9 cellular contexts compared by ENCODE assay signal in the genomic region with DNA sequence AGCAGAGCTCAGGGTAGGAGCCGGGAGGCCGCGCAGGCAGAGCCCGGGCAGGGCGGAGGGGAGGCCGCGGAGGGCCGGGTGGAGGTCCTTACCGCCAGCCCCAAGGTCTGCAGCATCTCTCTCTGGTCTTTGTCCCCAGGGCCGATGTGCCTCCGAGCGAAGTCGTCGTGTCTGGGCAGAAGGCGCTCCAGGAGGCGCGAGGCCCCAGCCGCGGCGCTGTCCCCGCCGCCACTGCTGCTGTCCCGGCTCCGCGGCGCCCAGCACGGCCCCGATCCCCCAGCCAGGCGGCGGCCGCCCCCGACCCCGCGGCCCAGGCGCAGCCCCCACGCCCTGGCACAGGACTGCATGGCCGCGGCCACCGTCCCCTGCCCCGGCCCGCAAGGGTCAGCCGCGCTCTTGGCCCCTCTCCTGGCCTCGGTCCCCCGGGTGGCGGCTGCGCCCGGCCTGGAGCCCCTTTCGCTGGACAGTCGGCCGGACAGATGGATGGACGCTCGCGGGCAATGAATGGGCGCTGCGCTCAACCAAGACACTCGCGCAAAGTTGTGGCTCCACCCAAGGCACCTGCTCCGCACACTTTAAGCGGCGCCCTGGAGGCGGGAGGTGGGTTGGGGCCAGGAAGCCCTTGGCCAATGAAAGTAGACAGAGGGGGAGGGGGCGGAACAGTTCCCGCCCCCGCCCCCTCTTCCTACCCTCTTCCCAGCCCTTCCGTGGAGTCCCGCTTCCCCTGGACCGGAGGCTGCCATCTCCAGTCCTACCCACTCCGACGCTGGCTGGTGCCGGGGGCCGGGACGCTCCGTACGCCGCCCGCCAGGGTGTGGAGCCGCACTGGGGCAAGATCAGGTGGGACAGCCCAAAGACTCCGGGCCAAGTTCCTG. TPM values are rescaled to one million over a fixed set of nuclear protein-coding genes. Genes with fewer than 3 reads are reported as not detected.
DNase-seq lines count a peak whose midpoint lies in the region; ATAC-seq, FAIRE-seq and TF ChIP-seq lines count a peak whose summit lies in the region.
"Had no signal": no experiment of that assay in that cellular context is flagged by ENCODE, and none has a peak within 500 bp of the region (broad histone marks: within the 10 kb centered on the region; RNA-seq: fewer than 3 reads in every experiment).

GLDC (minus strand) TSS at position 577 of the 875 bp plus-strand sequence; CDS start at position 347, 230 bp downstream.

- WGBS in iPS DF 6.9 (ENCODE audit: insufficient coverage, insufficient read length) = no CpG with 5 or more reads among the region's 79 CpGs

- H3K9me3 ChIP-seq in ascending aorta (no peaks in the 10 kb centered on the region), iPS DF 6.9 (ENCODE audit: control insufficient read depth, insufficient read depth, low read length) (no peaks in the 10 kb centered on the region), gastrocnemius medialis (no peaks in the 10 kb centered on the region)
- H3K9me3 ChIP-seq: SJSA1 had no signal

- intact Hi-C loops in ascending aorta (cut with DNase I) = no loop called here
- intact Hi-C loops in gastrocnemius medialis (cut with DNase I; ENCODE audit: low total_unique reads) = loop anchor here (2.0 kb wide), 2 partner anchors 35 to 233 kb away; partner anchors contain the start of gene UHRF2

- H3K27ac ChIP-seq in ascending aorta = no peak within 1 kb of the TSS
- no peak within 1 kb of the TSS for H3K27ac ChIP-seq in iPS DF 6.9 (ENCODE audit: low read length)
- peak within 1 kb of the TSS; percentile 28 to 61 (median 58) for H3K27ac ChIP-seq in gastrocnemius medialis
- H3K27ac ChIP-seq: SJSA1 had no signal

- H3K27me3 ChIP-seq in ascending aorta = no peaks in the 10 kb centered on the region
- H3K27me3 ChIP-seq in iPS DF 6.9 (ENCODE audit: control insufficient read depth, insufficient read depth, low read length) = no peaks in the 10 kb centered on the region
- H3K27me3 ChIP-seq in gastrocnemius medialis = peaks cover 0 to 22% (median 12%) of the 10 kb centered on the region in 3 donors

- peak; percentile 29 to 37 for TF ChIP-seq POLR2A in gastrocnemius medialis (IDR thresholded peaks at IDR 0.05)

- DNase-seq in COR-L47 (lab: John Stamatoyannopoulos, UW) = peak; percentile 77
- peak; percentile 68 for DNase-seq in RCC 7860 (ENCODE audit: low spot score)
- peak in 1 of 2 donors; percentile 66 for DNase-seq in ascending aorta (ENCODE audit: low spot score in 2 of 2)
- peak; percentile 80 for DNase-seq in iPS DF 6.9 (ENCODE audit: low read depth, low spot score)
- DNase-seq in gastrocnemius medialis = peak; percentile 41 to 69
- no peak for DNase-seq in OCI-M2 (lab: John Stamatoyannopoulos, UW; ENCODE audit: unreplicated experiment)

- in situ Hi-C loops in gastrocnemius medialis (cut with MboI; ENCODE audit: low sequenced_read_pairs in 4 of 4) = no loop called here

- FAIRE-seq in RCC 7860 (lab: Jason Lieb, UNC) = peak; percentile 64

- TF ChIP-seq CTCF in ascending aorta (IDR thresholded peaks at IDR 0.05) (no peak), gastrocnemius medialis (IDR thresholded peaks at IDR 0.05 in 4 of 5, conservative IDR thresholded peaks at IDR 0.05 in 1 of 5) (no peak)

- H3K4me1 ChIP-seq in ascending aorta = peaks cover 4 to 7% of the 10 kb centered on the region in 2 donors
- H3K4me1 ChIP-seq in iPS DF 6.9 (ENCODE audit: control insufficient read depth, insufficient read depth, low read length) = peaks cover 1% of the 10 kb centered on the region; the same call in 1 of the 2 replicates
- peaks cover 6 to 7% of the 10 kb centered on the region in 2 donors for H3K4me1 ChIP-seq in gastrocnemius medialis
- H3K4me1 ChIP-seq: SJSA1 had no signal

- peak; percentile 91 for ATAC-seq in GM19395 (IDR thresholded peaks at IDR 0.05; ENCODE audit: unreplicated experiment)
- ATAC-seq in HG03457 (IDR thresholded peaks at IDR 0.05; ENCODE audit: unreplicated experiment) = peak; percentile 82
- ATAC-seq in gastrocnemius medialis = peak; percentile 89 to 91

- H3K4me3 ChIP-seq in ascending aorta (peak within 1 kb of the TSS; percentile 69 to 85), iPS DF 6.9 (ENCODE audit: low read length) (peak within 1 kb of the TSS; percentile 46), gastrocnemius medialis (peak within 1 kb of the TSS; percentile 53 to 65 (median 59))
- H3K4me3 ChIP-seq: SJSA1 had no signal

- no peaks in the 10 kb centered on the region for H3K36me3 ChIP-seq in ascending aorta
- no peaks in the 10 kb centered on the region for H3K36me3 ChIP-seq in iPS DF 6.9 (ENCODE audit: control insufficient read depth, insufficient read depth, low read length)
- H3K36me3 ChIP-seq in gastrocnemius medialis = no peaks in the 10 kb centered on the region
- H3K36me3 ChIP-seq: SJSA1 had no signal

RNA-seq across cellular contexts. Expression of gene GLDC, which starts in this region (rescaled TPM):
- total RNA-seq in ascending aorta = 0.64 TPM
- total RNA-seq in gastrocnemius medialis = under 1 TPM; 0.31 to 1.00 (median 0.47) TPM

Comparison
In these comparisons a context has a peak if more than half of its experiments do, and no peak if none do; other contexts are left out.
1. Peak in DNase-seq, ATAC-seq, H3K4me3 ChIP-seq and H3K27ac ChIP-seq in gastrocnemius medialis; RNA of the gene not detected or under 1 TPM.